ENCODE assay signal across 8 cellular contexts in genomic region chr16:27242868-27243590, GRCh38. TPM values are rescaled to one million over a fixed set of nuclear protein-coding genes. Genes with fewer than 3 reads are reported as not detected.
A peak's percentile ranks its signal among the peaks of the same experiment; 100 is the strongest.
DNase-seq lines count a peak whose midpoint lies in the region; ATAC-seq and TF ChIP-seq lines count a peak whose summit lies in the region.

No MANE protein-coding gene starts in this region.

- ATAC-seq in memory B cell (ENCODE audit: low read depth) (no peak), thoracic aorta (ENCODE audit: insufficient number of reproducible peaks, low FRiP score, low read depth) (peak; percentile 77)

- H3K4me1 ChIP-seq in SJSA1 (replicated peaks): peaks cover 27% of the 10 kb centered on the region
- H3K4me1 ChIP-seq in thoracic aorta (ENCODE audit: control insufficient read depth in 1 of 2, low read depth in 2 of 2): peaks cover 48 to 65% of the 10 kb centered on the region in 2 donors

- H3K4me1 Mint-ChIP-seq in memory B cell: peaks cover 24% of the 10 kb centered on the region

- H3K9me3 ChIP-seq in SJSA1 (replicated peaks) (no peaks in the 10 kb centered on the region), thoracic aorta (no peaks in the 10 kb centered on the region)

- H3K27ac Mint-ChIP-seq in memory B cell: peak overlapping the region; percentile 56

- H3K4me3 ChIP-seq in SJSA1: peak overlapping the region; percentile 1; the same call in 1 of the 2 replicates
- H3K4me3 ChIP-seq in coronary artery: peak overlapping the region; percentile 65
- peak overlapping the region; percentile 69 for H3K4me3 ChIP-seq in thoracic aorta

- TF ChIP-seq CTCF in coronary artery (IDR thresholded peaks at IDR 0.05) (no peak), thoracic aorta (IDR thresholded peaks at IDR 0.05) (no peak)

- peaks cover 2% of the 10 kb centered on the region for H3K9me3 Mint-ChIP-seq in memory B cell

- peaks cover 11% of the 10 kb centered on the region for H3K36me3 Mint-ChIP-seq in memory B cell

- no peak overlapping the region for H3K27ac ChIP-seq in SJSA1
- peak overlapping the region; percentile 73 to 92 for H3K27ac ChIP-seq in coronary artery
- peak overlapping the region; percentile 84 to 90 for H3K27ac ChIP-seq in thoracic aorta

- no peak overlapping the region for H3K4me3 Mint-ChIP-seq in memory B cell

- H3K36me3 ChIP-seq in SJSA1 (0 out of 2 replicates have a peak, but pooled peaks cover 3% of the 10 kb centered on the region), thoracic aorta (no peaks in the 10 kb centered on the region)

- no peaks in the 10 kb centered on the region for H3K27me3 ChIP-seq in SJSA1 (replicated peaks)
- no peaks in the 10 kb centered on the region for H3K27me3 ChIP-seq in thoracic aorta (replicated peaks; ENCODE audit: insufficient read depth)

- H3K27me3 Mint-ChIP-seq in memory B cell: no peaks in the 10 kb centered on the region

- peak; percentile 43 for DNase-seq in activated CD4-positive, alpha-beta T cell treated with anti-CD3 and anti-CD28 coated beads for 48 hours
- DNase-seq in activated CD4-positive, alpha-beta T cell treated with anti-CD3 and anti-CD28 coated beads for 4 hours: no peak
- DNase-seq in SJSA1 (ENCODE audit: low read depth in 1 of 2, low spot score in 2 of 2) (peak; percentile 70), coronary artery (ENCODE audit: low spot score) (no peak), memory B cell (ENCODE audit: low spot score in 2 of 2) (no peak), thoracic aorta (ENCODE audit: low spot score) (peak; percentile 50), 8988T (no peak), NCI-H226 (no peak)

RNA-seq across cellular contexts. Expression of gene NSMCE1, which starts 25.5 kb away (rescaled TPM):
- 62.6 and 92.1 TPM in 2 replicates for total RNA-seq in SJSA1 (2014; rRNA removed; shearing (Covaris generic))
- 10 to 100 TPM; 23.8 to 44.5 TPM for total RNA-seq in thoracic aorta

RNA-seq across cellular contexts. Expression of gene KDM8, which starts 39.7 kb away (rescaled TPM):
- 2.1 and 2.5 TPM in 2 replicates for total RNA-seq in SJSA1 (2014; rRNA removed; shearing (Covaris generic))
- 1 to 10 TPM; 1.5 to 9.0 TPM for total RNA-seq in thoracic aorta

Comparison
In these comparisons a context has a peak if more than half of its experiments do, and no peak if none do; other contexts are left out.
1. DNase-seq: peak in activated CD4-positive, alpha-beta T cell treated with anti-CD3 and anti-CD28 coated beads for 48 hours (single experiment), SJSA1 (2 of 2) and thoracic aorta (single experiment); none in activated CD4-positive, alpha-beta T cell treated with anti-CD3 and anti-CD28 coated beads for 4 hours (0 of 2), coronary artery (single experiment), memory B cell (0 of 2), 8988T (single experiment) and NCI-H226 (single experiment).
2. H3K4me3 ChIP-seq: peak in every context shown above with its lines; median percentile 69 in thoracic aorta; 65 in coronary artery; 1 in SJSA1.